8 cellular contexts compared by ENCODE assay signal in the genomic region with DNA sequence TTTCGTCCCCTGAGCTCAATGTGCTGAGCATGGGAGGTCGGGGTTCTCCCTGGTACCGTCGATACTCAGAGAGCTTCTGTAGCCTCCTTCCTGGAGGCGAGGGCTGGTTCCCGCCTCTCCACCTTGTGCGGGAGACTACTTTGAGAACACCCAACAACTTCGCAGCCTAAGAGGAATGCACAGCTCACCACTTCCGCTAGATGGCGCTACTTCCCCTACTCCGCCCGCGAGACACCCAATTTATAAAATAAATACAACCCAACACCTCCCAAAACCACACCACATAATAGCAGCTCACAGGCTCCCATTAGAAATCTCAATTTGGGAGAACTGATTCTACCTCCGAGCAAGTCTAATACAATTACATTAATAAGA. TPM values are rescaled to one million over a fixed set of nuclear protein-coding genes. Genes with fewer than 3 reads are reported as not detected.
A peak's percentile ranks its signal among the peaks of the same experiment; 100 is the strongest.
DNase-seq lines count a peak whose midpoint lies in the region; ATAC-seq and TF ChIP-seq lines count a peak whose summit lies in the region.

No MANE protein-coding gene starts in this region.

- ATAC-seq in HG02798 (IDR thresholded peaks at IDR 0.05; ENCODE audit: poor library complexity, unreplicated experiment), result peak; percentile 49
- no peak for ATAC-seq in HG03108 (IDR thresholded peaks at IDR 0.05; ENCODE audit: unreplicated experiment)

- no peak for TF ChIP-seq POLR2A in lower leg skin (IDR thresholded peaks at IDR 0.05)

- intact Hi-C loops in lower leg skin (cut with DNase I; ENCODE audit: low total_unique reads), result loop anchor here (5.0 to 10.0 kb wide), 2 partner anchors 894 to 1027 kb away; no protein-coding TSS in a partner anchor

- DNase-seq in GM04504 (ENCODE audit: low read depth) (peak; percentile 17), NCI-H2171 treated with DMSO at 0.1 percent for 48 hours (lab: John Stamatoyannopoulos, UW) (peak; percentile 83), ecto neural progenitor cell (ENCODE audit: low spot score) (peak; percentile 84), lower leg skin (ENCODE audit: low spot score in 2 of 2) (peak; percentile 85 to 96)
- peak; percentile 59 for DNase-seq in activated CD4-positive, alpha-beta T cell treated with anti-CD3 and anti-CD28 coated beads, Interleukin-2, amount 50 U/mL, for 1 hour
- peak; percentile 20 to 39 (median 25) for DNase-seq in stimulated activated CD4-positive, alpha-beta T cell treated with anti-CD3 and anti-CD28 coated beads, TNF-alpha, amount 100 ng/mL, for 1 hour (ENCODE audit: low read depth in 3 of 3, low spot score in 1 of 3)

- peak in 1 of 3 donors; percentile 54 for TF ChIP-seq CTCF in lower leg skin (IDR thresholded peaks at IDR 0.05)

- no peak overlapping the region for H3K4me3 ChIP-seq in lower leg skin (ENCODE audit: low read depth, poor library complexity, severe bottlenecking)

- WGBS in lower leg skin, 2 donors, result 1 to 2% methylated on average over 14 of the region's 14 CpGs

RNA-seq across cellular contexts. Expression of gene RGMA, which starts 1.2 kb away (rescaled TPM):
- 10 to 100 TPM in 3 of 4 donors, 1 to 10 TPM in 1; 9.5 to 28.2 (median 16.6) TPM for total RNA-seq in lower leg skin

Comparison
In these comparisons a context has a peak if more than half of its experiments do, and no peak if none do; other contexts are left out.
1. DNase-seq: peak in every context shown above with its lines; median percentile 90 in lower leg skin; 84 in ecto neural progenitor cell; 83 in NCI-H2171 treated with DMSO at 0.1 percent for 48 hours; 59 in activated CD4-positive, alpha-beta T cell treated with anti-CD3 and anti-CD28 coated beads, Interleukin-2, amount 50 U/mL, for 1 hour; 25 in stimulated activated CD4-positive, alpha-beta T cell treated with anti-CD3 and anti-CD28 coated beads, TNF-alpha, amount 100 ng/mL, for 1 hour; 17 in GM04504.